In genomic region chr16:62639890-62640289, GRCh38 we compare ENCODE assay signal across 1 cellular context.
TF ChIP-seq lines count a peak whose summit lies in the region.

No MANE protein-coding gene starts in this region.

TF ChIP-seq in GM23338, 12 proteins besides CTCF, POLR2A, EP300 and RAD21 (continued from another document):
- TF ChIP-seq ETS1 (IDR thresholded peaks at IDR 0.05) (no peak), CREB1 (CRISPR knock-in tag; IDR thresholded peaks at IDR 0.05; ENCODE audit: low read depth) (no peak), ZNF462 (CRISPR knock-in tag; IDR thresholded peaks at IDR 0.05) (no peak), NANOG (IDR thresholded peaks at IDR 0.05; ENCODE audit: borderline replicate concordance) (no peak), JUNB (IDR thresholded peaks at IDR 0.05; ENCODE audit: unreplicated experiment) (no peak), EZH2 (IDR thresholded peaks at IDR 0.05; ENCODE audit: low read depth, unreplicated experiment) (no peak)
